Comparison of ENCODE assay signal across 8 cellular contexts in the genomic region with DNA sequence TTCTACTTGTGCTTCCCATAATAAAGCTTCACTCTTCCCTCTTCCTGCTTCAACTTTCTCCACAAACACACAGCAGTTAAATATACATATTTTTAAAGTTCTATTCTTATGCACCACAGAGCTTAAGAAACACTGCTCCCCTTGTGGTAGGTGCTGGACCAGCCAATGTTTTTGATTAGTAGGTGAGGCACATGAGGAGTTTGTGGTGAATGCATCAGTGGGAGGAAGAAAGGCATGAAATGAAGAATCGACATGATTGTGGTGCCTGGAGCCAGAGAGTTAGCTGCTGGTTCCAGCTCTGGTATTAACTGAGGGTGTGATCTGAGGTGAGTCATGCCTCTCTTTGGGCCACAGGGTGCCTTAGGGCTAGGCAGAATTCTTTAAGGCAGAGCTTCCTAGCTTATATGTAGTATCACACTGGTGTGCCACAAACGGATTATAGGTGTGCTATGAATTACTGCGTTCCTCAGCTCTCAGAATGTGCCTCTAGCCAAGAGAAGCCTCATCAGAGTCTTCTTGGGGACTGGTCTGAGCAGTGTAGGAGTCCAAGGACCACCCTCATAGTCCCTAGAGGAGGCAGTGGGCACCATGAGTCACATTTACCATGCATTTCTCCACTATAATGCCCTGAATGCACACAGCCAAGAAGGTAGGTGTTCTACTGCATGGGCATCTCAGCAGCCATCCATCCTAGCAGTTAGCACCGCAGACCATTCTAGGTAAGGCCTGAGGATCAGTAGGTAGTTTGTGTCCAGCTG.
DNase-seq lines count a peak whose midpoint lies in the region.

No MANE protein-coding gene starts in this region.

- peak; percentile 34 for DNase-seq in NCI-H2107 treated with DMSO at 0.1 percent for 48 hours (lab: John Stamatoyannopoulos, UW; ENCODE audit: unreplicated experiment)
- no peak for DNase-seq in NCI-H2107 (lab: John Stamatoyannopoulos, UW)
- peak; percentile 75 for DNase-seq in HCEC 1CT
- peak; percentile 96 for DNase-seq in M059J (ENCODE audit: low read depth)
- DNase-seq in activated CD8-positive, alpha-beta memory T cell treated with anti-CD3 and anti-CD28 coated beads, Interleukin-2, amount 50 U/mL, for 4 hours: peak; percentile 27
- DNase-seq in iris pigment epithelial cell (ENCODE audit: low read depth): peak; percentile 88
- DNase-seq in stromal cell of bone marrow (ENCODE audit: low read depth): peak; percentile 68
- no peak for DNase-seq in NCI-H2029 (lab: John Stamatoyannopoulos, UW)

Comparison
In these comparisons a context has a peak if more than half of its experiments do, and no peak if none do; other contexts are left out.
1. DNase-seq: peak in NCI-H2107 treated with DMSO at 0.1 percent for 48 hours (single experiment), HCEC 1CT (single experiment), M059J (single experiment), activated CD8-positive, alpha-beta memory T cell treated with anti-CD3 and anti-CD28 coated beads, Interleukin-2, amount 50 U/mL, for 4 hours (single experiment), iris pigment epithelial cell (single experiment) and stromal cell of bone marrow (single experiment); none in NCI-H2107 (single experiment) and NCI-H2029 (single experiment).